ENCODE assay signal across 26 cellular contexts in genomic region chr3:166472015-166472414, GRCh38.
"Had no signal": no experiment of that assay in that cellular context is flagged by ENCODE, and none has a peak within 500 bp of the region (broad histone marks: within the 10 kb centered on the region; RNA-seq: fewer than 3 reads in every experiment).

No MANE protein-coding gene starts in this region.

- H3K27ac ChIP-seq: esophagus squamous epithelium, heart right ventricle, left lung, neutrophil, pancreas, right lobe of liver, transverse colon, upper lobe of right lung, vagina had no signal

- H3K4me3 ChIP-seq: esophagus squamous epithelium, heart right ventricle, left lung, mucosa of descending colon, pancreas, right lobe of liver, transverse colon, upper lobe of right lung, vagina had no signal

- DNase-seq: effector memory CD8-positive, alpha-beta T cell; erythroblast; esophagus squamous epithelium; foreskin melanocyte; glutamatergic neuron; heart right ventricle; hippocampal formation; left cardiac atrium; left lung; mesenchymal stem cell; mucosa of descending colon; naive B cell; pancreas; retina; right lobe of liver; small intestine; stimulated activated CD4-positive, alpha-beta T cell treated with anti-CD3 and anti-CD28 coated beads, Interleukin-15, amount 100 ng/mL, for 24 hours; stimulated activated CD4-positive, alpha-beta T cell treated with anti-CD3 and anti-CD28 coated beads, Interleukin-2, amount 100 ng/mL, for 48 hours; stimulated activated naive B cell treated with anti-CD40 and anti-IgM and Interleukin-4, amounts not matched to agents 10 μg/mL and 1 μg/mL and 100 μg/mL, for 72 hours; transverse colon; upper lobe of right lung had no signal

- H3K27me3 ChIP-seq: esophagus squamous epithelium, heart right ventricle, left lung, neutrophil, right lobe of liver, transverse colon, upper lobe of right lung, vagina had no signal

- FAIRE-seq: endometrium, islet of Langerhans, pancreas, small intestine had no signal

- H3K36me3 ChIP-seq: esophagus squamous epithelium, heart right ventricle, left lung, neutrophil, pancreas, right lobe of liver, transverse colon, upper lobe of right lung, vagina had no signal

- ATAC-seq: effector memory CD8-positive, alpha-beta T cell; heart right ventricle; left cardiac atrium; left lung; mucosa of descending colon; natural killer cell treated with Interleukin-12 subunit alpha and Interleukin-12 subunit beta and Interleukin-15 and Interleukin-18, amount 100 ng/mL, for 72 hours; right lobe of liver; stimulated activated naive B cell treated with anti-CD40 and anti-IgM and Interleukin-4, amounts not matched to agents 10 μg/mL and 1 μg/mL and 100 μg/mL, for 72 hours; upper lobe of right lung had no signal

- H3K9me3 ChIP-seq: esophagus squamous epithelium, left lung, mucosa of descending colon, pancreas, right lobe of liver, transverse colon, upper lobe of right lung, vagina had no signal

- H3K4me1 ChIP-seq: esophagus squamous epithelium, heart right ventricle, left lung, right lobe of liver, transverse colon, upper lobe of right lung, vagina had no signal
